20 cellular contexts compared by ENCODE assay signal in the genomic region with DNA sequence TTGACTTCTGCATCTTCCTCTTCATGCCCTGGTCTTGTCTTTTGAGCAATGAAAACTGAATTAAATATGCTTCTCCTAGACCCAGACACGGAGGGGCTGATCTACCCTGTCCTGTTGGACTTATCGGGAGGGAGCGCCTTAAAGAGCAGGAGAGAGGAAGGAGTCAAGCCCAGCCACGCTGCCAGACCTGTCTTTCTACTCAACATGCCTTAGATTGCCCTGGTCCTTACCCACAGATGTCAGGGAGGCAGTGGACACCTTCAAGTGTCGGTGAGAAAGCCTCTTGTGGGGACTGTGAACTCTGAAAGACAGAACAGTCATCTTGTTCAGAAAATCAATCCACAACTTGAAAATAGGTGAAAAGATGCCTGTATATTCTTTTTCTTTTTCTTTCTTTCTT.
DNase-seq lines count a peak whose midpoint lies in the region; ATAC-seq and TF ChIP-seq lines count a peak whose summit lies in the region.
"Had no signal": no experiment of that assay in that cellular context is flagged by ENCODE, and none has a peak within 500 bp of the region (broad histone marks: within the 10 kb centered on the region; RNA-seq: fewer than 3 reads in every experiment).

No MANE protein-coding gene starts in this region.

- H4K91ac ChIP-seq in neuronal stem cell (ENCODE audit: low read depth, low read length, poor library complexity): no peak overlapping the region

- H3K4me3 ChIP-seq in HCT116 (replicated peaks in 1 of 2; ENCODE audit: low read depth in 1 of 2, low read length in 2 of 2): no peak overlapping the region
- H3K4me3 ChIP-seq in esophagus muscularis mucosa: no peak overlapping the region
- H3K4me3 ChIP-seq in neuronal stem cell (ENCODE audit: low read length in 2 of 2): no peak overlapping the region
- H3K4me3 ChIP-seq: Peyer's patch, SJCRH30 had no signal

- no peaks in the 10 kb centered on the region for H3K9me2 ChIP-seq in HCT116 (ENCODE audit: insufficient read depth)

- H2BK15ac ChIP-seq in neuronal stem cell (ENCODE audit: low read length): no peak overlapping the region

- intact Hi-C loops in HCT116 (cut with micrococcal nuclease): no loop called here
- intact Hi-C loops in esophagus muscularis mucosa (cut with DNase I): no loop called here

- CTCF ChIA-PET in HCT116 (lab: Charles Lee): no interaction called here

- TF ChIP-seq RAD21 in HCT116 (IDR thresholded peaks at IDR 0.05; ENCODE audit: low read depth): no peak

- no peaks in the 10 kb centered on the region for H3K79me2 ChIP-seq in HCT116 (ENCODE audit: insufficient read depth, low read length)

- H3K9me3 ChIP-seq in HCT116 (ENCODE audit: control insufficient read depth in 1 of 2, insufficient read depth in 1 of 2, low read depth in 1 of 2, low read length in 2 of 2): no peaks in the 10 kb centered on the region
- no peaks in the 10 kb centered on the region for H3K9me3 ChIP-seq in esophagus muscularis mucosa
- H3K9me3 ChIP-seq in neuronal stem cell (replicated peaks in 1 of 2; ENCODE audit: control insufficient read depth in 2 of 2, insufficient read depth in 1 of 2, low read depth in 1 of 2, low read length in 2 of 2): peaks cover 0 to 2% of the 10 kb centered on the region in 2 donors
- H3K9me3 ChIP-seq: Peyer's patch, SJCRH30 had no signal

- H3K79me1 ChIP-seq in neuronal stem cell (ENCODE audit: low read depth, low read length): no peaks in the 10 kb centered on the region

- TF ChIP-seq POLR2A in HCT116 (IDR thresholded peaks at IDR 0.05; ENCODE audit: borderline replicate concordance, extremely low read depth, insufficient read depth, insufficient read length) (no peak), esophagus muscularis mucosa (IDR thresholded peaks at IDR 0.05; ENCODE audit: low read depth) (no peak)

- no peak for DNase-seq in HCT116 (ENCODE audit: low read depth, low spot score)
- no peak for DNase-seq in esophagus muscularis mucosa (ENCODE audit: extremely low spot score)
- no peak for DNase-seq in neuronal stem cell (ENCODE audit: low spot score)
- no peak for DNase-seq in type B pancreatic cell (ENCODE audit: extremely low spot score, unreplicated experiment)
- DNase-seq in occipital lobe (lab: John Stamatoyannopoulos, UW): no peak
- no peak for DNase-seq in T-helper 2 cell
- DNase-seq: CD4-positive, CD25-positive, alpha-beta regulatory T cell; DMS79 treated with DMSO at 0.1 percent for 48 hours; H7; MV-4-11; NCI-H1105 treated with DMSO at 0.1 percent for 48 hours; NCI-H2081; NCI-H2171; NCI-H345; NCI-H524; NCI-H82; Peyer's patch; SJCRH30 had no signal

- no TSS peak for BruUV-seq in HCT116 (replicated peaks; lab: Mats Ljungman, UMichigan)

- no peak overlapping the region for H2BK5ac ChIP-seq in neuronal stem cell (ENCODE audit: low read length)

- H3K14ac ChIP-seq in neuronal stem cell (ENCODE audit: low read length): no peak overlapping the region

- H3K9ac ChIP-seq in HCT116 (ENCODE audit: low read length) (no peak overlapping the region), neuronal stem cell (ENCODE audit: low read depth, low read length, poor library complexity) (no peak overlapping the region)

- no peaks in the 10 kb centered on the region for H3K9me3 Mint-ChIP-seq in type B pancreatic cell
- H3K9me3 Mint-ChIP-seq: CD4-positive, CD25-positive, alpha-beta regulatory T cell had no signal

- RAD21 ChIA-PET in HCT116 (lab: Charles Lee; ENCODE audit: low non-redundant PET in 1 of 2, low total read pairs in 2 of 2, uncharacterized antibody in 2 of 2, unreplicated experiment in 2 of 2): no interaction called here

- H3K36me3 Mint-ChIP-seq in type B pancreatic cell: no peaks in the 10 kb centered on the region
- H3K36me3 Mint-ChIP-seq: CD4-positive, CD25-positive, alpha-beta regulatory T cell had no signal

- H4K8ac ChIP-seq in neuronal stem cell (ENCODE audit: low read depth, low read length): no peak overlapping the region

- H2AFZ ChIP-seq in HCT116 (ENCODE audit: low read depth, low read length, poor library complexity, severe bottlenecking) (no peak overlapping the region), neuronal stem cell (ENCODE audit: low read length) (no peak overlapping the region)

- H3K23ac ChIP-seq in neuronal stem cell (ENCODE audit: low read depth, low read length, poor library complexity): no peak overlapping the region

- no peak overlapping the region for H3K4me2 ChIP-seq in HCT116 (ENCODE audit: low read length)
- H3K4me2 ChIP-seq in neuronal stem cell (ENCODE audit: insufficient read depth, low read length, poor library complexity, severe bottlenecking): no peak overlapping the region

- peak overlapping the region; percentile 12 for H3K27ac Mint-ChIP-seq in type B pancreatic cell
- H3K27ac Mint-ChIP-seq: CD4-positive, CD25-positive, alpha-beta regulatory T cell had no signal

- no peak for TF ChIP-seq EP300 in esophagus muscularis mucosa (IDR thresholded peaks at IDR 0.05)

- H3K4me3 Mint-ChIP-seq in type B pancreatic cell: no peak overlapping the region
- H3K4me3 Mint-ChIP-seq: CD4-positive, CD25-positive, alpha-beta regulatory T cell had no signal

- peak overlapping the region; percentile 5 for H3K18ac ChIP-seq in neuronal stem cell (ENCODE audit: low read length)

- H3K36me3 ChIP-seq in HCT116 (ENCODE audit: control insufficient read depth in 1 of 2, insufficient read depth in 2 of 2, low read length in 2 of 2) (0 out of 4 replicates have a peak, but pooled peaks cover 0 to 3% of the 10 kb centered on the region in 2 experiments), esophagus muscularis mucosa (peaks cover 0 to 78% (median 52%) of the 10 kb centered on the region in 4 donors), neuronal stem cell (replicated peaks in 1 of 2; ENCODE audit: control insufficient read depth in 2 of 2, insufficient read depth in 2 of 2, low read length in 2 of 2) (no peaks in the 10 kb centered on the region)
- H3K36me3 ChIP-seq: SJCRH30 had no signal

- H4K20me1 ChIP-seq in HCT116 (ENCODE audit: insufficient read depth): no peaks in the 10 kb centered on the region

- H3K4me1 Mint-ChIP-seq in type B pancreatic cell (ENCODE audit: unreplicated experiment): peaks cover 3% of the 10 kb centered on the region

- no peak overlapping the region for H2BK120ac ChIP-seq in neuronal stem cell (ENCODE audit: low read depth, low read length)

- TF ChIP-seq CTCF in HCT116 (IDR thresholded peaks at IDR 0.05 in 2 of 3, conservative IDR thresholded peaks at IDR 0.05 in 1 of 3; ENCODE audit: borderline replicate concordance in 1 of 3, insufficient read depth in 1 of 3, low read depth in 2 of 3, low read length in 2 of 3): no peak
- no peak for TF ChIP-seq CTCF in esophagus muscularis mucosa (IDR thresholded peaks at IDR 0.05)
- no peak for TF ChIP-seq CTCF in type B pancreatic cell (conservative IDR thresholded peaks at IDR 0.05)

- no peak overlapping the region for H2BK12ac ChIP-seq in neuronal stem cell (ENCODE audit: low read length)

- no peak overlapping the region for H2AK5ac ChIP-seq in neuronal stem cell (ENCODE audit: low read depth, low read length)

- peaks cover 54 to 82% of the 10 kb centered on the region in 2 experiments for H3K4me1 ChIP-seq in HCT116 (ENCODE audit: control insufficient read depth in 1 of 2, insufficient read depth in 2 of 2, low read length in 2 of 2)
- peaks cover 0 to 23% (median 14%) of the 10 kb centered on the region in 4 donors for H3K4me1 ChIP-seq in esophagus muscularis mucosa
- no peaks in the 10 kb centered on the region for H3K4me1 ChIP-seq in neuronal stem cell (ENCODE audit: control insufficient read depth in 2 of 2, insufficient read depth in 1 of 2, low read depth in 1 of 2, low read length in 2 of 2)
- H3K4me1 ChIP-seq: SJCRH30 had no signal

- POLR2A ChIA-PET in HCT116 (lab: Charles Lee): interaction anchor here (0.9 kb wide), 1 partner anchor 91 kb away, joined by 3 read pairs; a partner anchor contains a TSS

- ATAC-seq in HCT116: no peak
- ATAC-seq in HG02798 (IDR thresholded peaks at IDR 0.05; ENCODE audit: poor library complexity, unreplicated experiment): no peak

- whole genome bisulfite sequencing in esophagus muscularis mucosa: 95% methylated on average over 5 of the region's 5 CpGs
- WGBS in neuronal stem cell (ENCODE audit: extremely low coverage in 2 of 2, insufficient read length in 2 of 2, insufficient replicate concordance in 1 of 2), 2 donors: no CpG with 5 or more reads among the region's 5 CpGs

- H3K27ac ChIP-seq in HCT116 (ENCODE audit: low read depth, low read length) (peak overlapping the region; percentile 36), esophagus muscularis mucosa (replicated peaks in 1 of 4) (peak overlapping the region in 3 of 4 donors; percentile 35 to 55 (median 37)), neuronal stem cell (replicated peaks; ENCODE audit: low read length) (no peak overlapping the region)
- H3K27ac ChIP-seq: Peyer's patch, SJCRH30 had no signal

- no peak overlapping the region for H3K4ac ChIP-seq in neuronal stem cell (ENCODE audit: low read length)

- H3K27me3 ChIP-seq in HCT116 (ENCODE audit: insufficient read depth, low read length) (no peaks in the 10 kb centered on the region), esophagus muscularis mucosa (no peaks in the 10 kb centered on the region), neuronal stem cell (ENCODE audit: control insufficient read depth in 3 of 3, insufficient read depth in 3 of 3, low read depth in 1 of 3, low read length in 3 of 3) (no peaks in the 10 kb centered on the region)
- H3K27me3 ChIP-seq: Peyer's patch had no signal

- H3K27me3 Mint-ChIP-seq in type B pancreatic cell: no peaks in the 10 kb centered on the region
- H3K27me3 Mint-ChIP-seq: CD4-positive, CD25-positive, alpha-beta regulatory T cell; IgD-negative memory B cell had no signal

TF ChIP-seq in HCT116, 20 proteins besides CTCF, POLR2A, EP300 and RAD21 (continues in another document):
- no peak for TF ChIP-seq CBX3 (IDR thresholded peaks at IDR 0.05; ENCODE audit: low read depth)
